16 cellular contexts compared by ENCODE assay signal in the genomic region with DNA sequence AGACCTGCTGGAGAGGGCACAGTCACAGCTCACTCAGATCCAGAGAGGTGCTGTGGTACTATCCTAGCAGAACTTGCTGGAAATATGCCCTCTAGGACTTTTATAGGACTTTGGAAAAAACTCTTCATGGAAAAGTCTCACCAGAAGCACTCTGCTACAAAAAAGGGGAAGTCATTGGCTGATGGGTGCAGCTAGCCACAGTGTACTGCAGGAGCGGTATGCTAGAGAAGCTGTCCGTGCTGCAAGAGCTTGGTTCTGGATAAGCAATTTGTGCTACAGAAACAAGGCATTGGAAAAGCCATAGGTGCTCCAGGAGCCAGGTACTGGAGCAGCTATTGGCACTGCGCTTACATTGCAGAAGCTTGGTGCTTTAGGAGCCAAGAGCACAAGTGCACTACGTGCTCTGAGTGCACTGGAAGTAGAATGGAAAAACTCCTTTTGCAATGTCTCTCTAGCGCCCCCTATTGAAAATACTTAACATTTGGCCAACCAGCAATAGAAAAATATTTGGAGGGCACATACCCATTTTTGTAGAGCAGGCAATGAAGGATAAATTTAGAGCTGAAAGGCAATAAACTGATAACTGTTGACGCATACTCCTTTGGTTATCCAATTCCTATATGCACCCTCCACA.
DNase-seq lines count a peak whose midpoint lies in the region; ATAC-seq and TF ChIP-seq lines count a peak whose summit lies in the region.
"Had no signal": no experiment of that assay in that cellular context is flagged by ENCODE, and none has a peak within 500 bp of the region (broad histone marks: within the 10 kb centered on the region; RNA-seq: fewer than 3 reads in every experiment).

No MANE protein-coding gene starts in this region.

- H3K4me2 ChIP-seq in mammary epithelial cell (ENCODE audit: insufficient read depth, low read depth, low read length) (no peak overlapping the region), smooth muscle cell (no peak overlapping the region), mesenchymal stem cell (ENCODE audit: low read length, poor library complexity, severe bottlenecking) (no peak overlapping the region)

- no peak for ATAC-seq in stimulated activated effector memory CD8-positive, alpha-beta T cell treated with anti-CD3 and anti-CD28 coated beads, Interleukin-12 subunit alpha, Interleukin-12 subunit beta, amount 100 ng/mL, for 72 hours
- ATAC-seq: Right ventricle myocardium inferior had no signal

- no peak overlapping the region for H3K4me3 ChIP-seq in mammary epithelial cell (replicated peaks in 1 of 3; ENCODE audit: insufficient read depth in 1 of 3, low read depth in 2 of 3, low read length in 3 of 3)
- no peak overlapping the region for H3K4me3 ChIP-seq in smooth muscle cell
- H3K4me3 ChIP-seq in mesenchymal stem cell (ENCODE audit: insufficient read depth in 1 of 2, low read depth in 1 of 2, low read length in 2 of 2), result no peak overlapping the region
- H3K4me3 ChIP-seq: thyroid gland had no signal

- H4K20me1 ChIP-seq in mammary epithelial cell (ENCODE audit: insufficient read depth, low read length) (no peaks in the 10 kb centered on the region), smooth muscle cell (ENCODE audit: low read depth) (no peaks in the 10 kb centered on the region)

- no peak overlapping the region for H2BK12ac ChIP-seq in mesenchymal stem cell (ENCODE audit: low read length in 2 of 2)

- H2BK15ac ChIP-seq in mesenchymal stem cell (ENCODE audit: low read depth, poor library complexity, severe bottlenecking), result no peak overlapping the region

- no peak overlapping the region for H3K27ac Mint-ChIP-seq in stimulated activated effector memory CD8-positive, alpha-beta T cell treated with anti-CD3 and anti-CD28 coated beads, Interleukin-12 subunit alpha, Interleukin-12 subunit beta, amount 100 ng/mL, for 72 hours
- H3K27ac Mint-ChIP-seq: activated naive CD8-positive, alpha-beta T cell had no signal

- H3K4me3 Mint-ChIP-seq in stimulated activated effector memory CD8-positive, alpha-beta T cell treated with anti-CD3 and anti-CD28 coated beads, Interleukin-12 subunit alpha, Interleukin-12 subunit beta, amount 100 ng/mL, for 72 hours, result no peak overlapping the region
- H3K4me3 Mint-ChIP-seq: activated naive CD8-positive, alpha-beta T cell had no signal

- H3K27me3 ChIP-seq in mammary epithelial cell (ENCODE audit: insufficient read depth, low read length) (peaks cover 3% of the 10 kb centered on the region), smooth muscle cell (ENCODE audit: low read depth) (no peaks in the 10 kb centered on the region), mesenchymal stem cell (ENCODE audit: control insufficient read depth in 1 of 2, insufficient read depth in 1 of 2, low read length in 2 of 2) (peaks cover 0 to 20% of the 10 kb centered on the region in 2 experiments)
- H3K27me3 ChIP-seq: neutrophil, thyroid gland had no signal

- H2BK120ac ChIP-seq in mesenchymal stem cell (ENCODE audit: low read depth, low read length), result no peak overlapping the region

- no peaks in the 10 kb centered on the region for H3K79me1 ChIP-seq in mesenchymal stem cell (replicated peaks; ENCODE audit: low read length, poor library complexity, severe bottlenecking)

- no peak overlapping the region for H4K91ac ChIP-seq in mesenchymal stem cell (ENCODE audit: low read length)

- in situ Hi-C loops in mammary epithelial cell (cut with MboI; ENCODE audit: low sequenced_read_pairs in 2 of 2), result no loop called here

- no peaks in the 10 kb centered on the region for H3F3A ChIP-seq in smooth muscle cell (ENCODE audit: low read depth)

- no peak overlapping the region for H3K18ac ChIP-seq in mesenchymal stem cell (ENCODE audit: low read depth in 1 of 2, low read length in 2 of 2)

- no peak overlapping the region for H3K23ac ChIP-seq in mesenchymal stem cell (ENCODE audit: low read length in 2 of 2)

- no peaks in the 10 kb centered on the region for H3K4me1 Mint-ChIP-seq in stimulated activated effector memory CD8-positive, alpha-beta T cell treated with anti-CD3 and anti-CD28 coated beads, Interleukin-12 subunit alpha, Interleukin-12 subunit beta, amount 100 ng/mL, for 72 hours

- BruUV-seq in mammary epithelial cell (replicated peaks; lab: Mats Ljungman, UMichigan), result no TSS peak

- WGBS in mammary epithelial cell (ENCODE audit: low coverage, missing lambda C conversion rate), result 78% methylated on average over 6 of the region's 6 CpGs
- WGBS in smooth muscle cell (ENCODE audit: low lambda C conversion rate), result 81% methylated on average over 6 of the region's 6 CpGs
- WGBS in mesenchymal stem cell, result 97% methylated on average over 3 of the region's 6 CpGs

- no peaks in the 10 kb centered on the region for H3K36me3 ChIP-seq in mammary epithelial cell (ENCODE audit: insufficient read depth, low read length)
- H3K36me3 ChIP-seq in smooth muscle cell (ENCODE audit: low read depth), result no peaks in the 10 kb centered on the region
- H3K36me3 ChIP-seq in mesenchymal stem cell (ENCODE audit: control insufficient read depth in 1 of 2, insufficient read depth in 2 of 2, low read depth in 1 of 2, low read length in 2 of 2), result no peaks in the 10 kb centered on the region
- H3K36me3 ChIP-seq: neutrophil, thyroid gland had no signal

- H4K8ac ChIP-seq in mesenchymal stem cell (ENCODE audit: low read length), result no peak overlapping the region

- H3K79me2 ChIP-seq in mammary epithelial cell (ENCODE audit: insufficient read depth, low read length), result no peaks in the 10 kb centered on the region
- no peaks in the 10 kb centered on the region for H3K79me2 ChIP-seq in smooth muscle cell (ENCODE audit: low read depth)

- CTCF ChIA-PET in mammary epithelial cell (lab: Charles Lee; ENCODE audit: low non-redundant PET), result no interaction called here

- intact Hi-C loops in mammary epithelial cell (cut with micrococcal nuclease), result no loop called here

- no peaks in the 10 kb centered on the region for H3K36me3 Mint-ChIP-seq in stimulated activated effector memory CD8-positive, alpha-beta T cell treated with anti-CD3 and anti-CD28 coated beads, Interleukin-12 subunit alpha, Interleukin-12 subunit beta, amount 100 ng/mL, for 72 hours
- H3K36me3 Mint-ChIP-seq: activated naive CD8-positive, alpha-beta T cell had no signal

- H3K27ac ChIP-seq in mammary epithelial cell (ENCODE audit: insufficient read depth, low read depth, low read length) (no peak overlapping the region), smooth muscle cell (ENCODE audit: low read depth) (no peak overlapping the region), mesenchymal stem cell (ENCODE audit: low read length, poor library complexity, severe bottlenecking) (no peak overlapping the region)
- H3K27ac ChIP-seq: neutrophil, thyroid gland had no signal

- H3K9me3 ChIP-seq in mammary epithelial cell (replicated peaks; ENCODE audit: insufficient read depth, low read length) (no peaks in the 10 kb centered on the region), smooth muscle cell (replicated peaks; ENCODE audit: low read depth) (no peaks in the 10 kb centered on the region), mesenchymal stem cell (ENCODE audit: control insufficient read depth, low read length) (no peaks in the 10 kb centered on the region)
- H3K9me3 ChIP-seq: neutrophil, thyroid gland had no signal

- H3K4ac ChIP-seq in mesenchymal stem cell (ENCODE audit: low read depth in 1 of 2, low read length in 2 of 2), result no peak overlapping the region

- no peaks in the 10 kb centered on the region for H3K9me3 Mint-ChIP-seq in stimulated activated effector memory CD8-positive, alpha-beta T cell treated with anti-CD3 and anti-CD28 coated beads, Interleukin-12 subunit alpha, Interleukin-12 subunit beta, amount 100 ng/mL, for 72 hours

- no peak overlapping the region for H3K14ac ChIP-seq in mesenchymal stem cell (ENCODE audit: low read length in 2 of 2)

- peaks cover 11% of the 10 kb centered on the region for H3K4me1 ChIP-seq in mammary epithelial cell (ENCODE audit: insufficient read depth, low read length)
- H3K4me1 ChIP-seq in smooth muscle cell (ENCODE audit: low read depth), result peaks cover 4% of the 10 kb centered on the region
- H3K4me1 ChIP-seq in mesenchymal stem cell (ENCODE audit: control insufficient read depth, insufficient read depth, low read depth, low read length), result peaks cover 2% of the 10 kb centered on the region
- H3K4me1 ChIP-seq: thyroid gland had no signal

- H2BK5ac ChIP-seq in mesenchymal stem cell (ENCODE audit: low read depth, low read length, poor library complexity, severe bottlenecking), result no peak overlapping the region

- no peak overlapping the region for H3K9ac ChIP-seq in mammary epithelial cell (ENCODE audit: insufficient read depth, low read length)
- no peak overlapping the region for H3K9ac ChIP-seq in smooth muscle cell (ENCODE audit: low read depth)
- H3K9ac ChIP-seq in mesenchymal stem cell (ENCODE audit: low read length), result no peak overlapping the region

- H2AFZ ChIP-seq in mammary epithelial cell (ENCODE audit: low read depth, low read length) (no peak overlapping the region), smooth muscle cell (ENCODE audit: low read depth) (no peak overlapping the region), mesenchymal stem cell (ENCODE audit: low read depth, low read length) (no peak overlapping the region)

- dilution Hi-C loops in mammary epithelial cell (cut with HindIII; ENCODE audit: low sequenced_read_pairs), result no loop called here

- TF ChIP-seq CTCF in mammary epithelial cell (conservative IDR thresholded peaks at IDR 0.05 in 1 of 2, IDR thresholded peaks at IDR 0.05 in 1 of 2; ENCODE audit: extremely low read depth in 1 of 2, insufficient read depth in 1 of 2, low read depth in 1 of 2, low read length in 2 of 2) (peak; percentile 17 to 19), smooth muscle cell (IDR thresholded peaks at IDR 0.05; ENCODE audit: borderline replicate concordance, insufficient read depth, poor library complexity, severe bottlenecking) (peak; percentile 48)

- peak; percentile 56 for DNase-seq in NCI-H748 (lab: John Stamatoyannopoulos, UW; ENCODE audit: unreplicated experiment)
- DNase-seq in NCI-H748 treated with DMSO at 0.1 percent for 48 hours (lab: John Stamatoyannopoulos, UW), result no peak
- peak; percentile 71 for DNase-seq in NOMO-1 treated with DMSO at 0.1 percent for 48 hours (lab: John Stamatoyannopoulos, UW; ENCODE audit: unreplicated experiment)
- DNase-seq in mammary epithelial cell, result no peak
- DNase-seq in smooth muscle cell (lab: John Stamatoyannopoulos, UW; ENCODE audit: unreplicated experiment), result no peak
- no peak for DNase-seq in stimulated activated effector memory CD8-positive, alpha-beta T cell treated with anti-CD3 and anti-CD28 coated beads, Interleukin-12 subunit alpha, Interleukin-12 subunit beta, amount 100 ng/mL, for 72 hours (ENCODE audit: low spot score in 2 of 2)
- no peak for DNase-seq in mesenchymal stem cell
- no peak for DNase-seq in GM03348 (ENCODE audit: low spot score)
- DNase-seq: ACHN; activated CD4-positive, alpha-beta T cell treated with anti-CD3 and anti-CD28 coated beads, Interleukin-2, amount 50 U/mL, for 4 hours; NCI-H1417; stimulated activated CD4-positive, alpha-beta T cell treated with anti-CD3 and anti-CD28 coated beads, Interleukin-4, amount 100 ng/mL, for 24 hours; thyroid gland had no signal

- no peak overlapping the region for H2AK5ac ChIP-seq in mesenchymal stem cell (ENCODE audit: low read length, severe bottlenecking)

Comparison
In these comparisons a context has a peak if more than half of its experiments do, and no peak if none do; other contexts are left out.
1. DNase-seq: peak in NCI-H748 (single experiment) and NOMO-1 treated with DMSO at 0.1 percent for 48 hours (single experiment); none in NCI-H748 treated with DMSO at 0.1 percent for 48 hours (single experiment), mammary epithelial cell (single experiment), smooth muscle cell (single experiment), stimulated activated effector memory CD8-positive, alpha-beta T cell treated with anti-CD3 and anti-CD28 coated beads, Interleukin-12 subunit alpha, Interleukin-12 subunit beta, amount 100 ng/mL, for 72 hours (0 of 2), mesenchymal stem cell (single experiment) and GM03348 (single experiment).